ENCODE assay signal across 2 cellular contexts in genomic region chr11:8092587-8093424, GRCh38.
TF ChIP-seq lines count a peak whose summit lies in the region.

No MANE protein-coding gene starts in this region.

TF ChIP-seq in IMR-90, 13 proteins besides CTCF, POLR2A, EP300 and RAD21:
- no peak for TF ChIP-seq MAZ (IDR thresholded peaks at IDR 0.05; ENCODE audit: borderline replicate concordance, low read depth, low read length)
- no peak for TF ChIP-seq RCOR1 (IDR thresholded peaks at IDR 0.05; ENCODE audit: insufficient replicate concordance, low read length)
- no peak for TF ChIP-seq CEBPB (IDR thresholded peaks at IDR 0.05; ENCODE audit: low read depth, low read length)
- peak; percentile 69 for TF ChIP-seq SMC3 (IDR thresholded peaks at IDR 0.05; ENCODE audit: low read depth, low read length)

TF ChIP-seq in K562, 482 proteins besides CTCF, POLR2A, EP300 and RAD21:
- TF ChIP-seq L3MBTL2 (IDR thresholded peaks at IDR 0.05) = peak; percentile 26; the same call in 1 of the 2 replicates
- TF ChIP-seq, protein P1, sequence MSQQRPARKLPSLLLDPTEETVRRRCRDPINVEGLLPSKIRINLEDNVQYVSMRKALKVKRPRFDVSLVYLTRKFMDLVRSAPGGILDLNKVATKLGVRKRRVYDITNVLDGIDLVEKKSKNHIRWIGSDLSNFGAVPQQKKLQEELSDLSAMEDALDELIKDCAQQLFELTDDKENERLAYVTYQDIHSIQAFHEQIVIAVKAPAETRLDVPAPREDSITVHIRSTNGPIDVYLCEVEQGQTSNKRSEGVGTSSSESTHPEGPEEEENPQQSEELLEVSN (IDR thresholded peaks at IDR 0.05; ENCODE audit: borderline replicate concordance in 1 of 2, extremely low read depth in 1 of 2, insufficient read depth in 1 of 2, insufficient read length in 1 of 2, low read depth in 1 of 2, low read length in 1 of 2, poor library complexity in 1 of 2, severe bottlenecking in 1 of 2) = peak in 1 of 2 experiments; percentile 57
- TF ChIP-seq SRF (CRISPR knock-in tag; IDR thresholded peaks at IDR 0.05) = no peak
- no peak for TF ChIP-seq SMARCC2 (IDR thresholded peaks at IDR 0.05; ENCODE audit: low read depth)
- no peak for TF ChIP-seq SMAD1 (IDR thresholded peaks at IDR 0.05; ENCODE audit: low read depth, low read length, partially characterized antibody)
- TF ChIP-seq CREM (IDR thresholded peaks at IDR 0.05; ENCODE audit: low read depth) = 0 out of 2 replicates have a peak, but pooled peaks have one; percentile 14
- TF ChIP-seq EGR1 (conservative IDR thresholded peaks at IDR 0.05) = 0 out of 2 replicates have a peak, but pooled peaks have one; percentile 41
- 0 out of 2 replicates have a peak, but pooled peaks have one; percentile 9 for TF ChIP-seq EHMT2 (IDR thresholded peaks at IDR 0.05)
- 0 out of 2 replicates have a peak, but pooled peaks have one; percentile 4 for TF ChIP-seq DEAF1 (CRISPR knock-in tag; IDR thresholded peaks at IDR 0.05)
- peak; percentile 44; the same call in 1 of the 2 replicates for TF ChIP-seq SMC3 (conservative IDR thresholded peaks at IDR 0.05; ENCODE audit: insufficient read depth, low read depth, low read length)
